8 cellular contexts compared by ENCODE assay signal in the genomic region with DNA sequence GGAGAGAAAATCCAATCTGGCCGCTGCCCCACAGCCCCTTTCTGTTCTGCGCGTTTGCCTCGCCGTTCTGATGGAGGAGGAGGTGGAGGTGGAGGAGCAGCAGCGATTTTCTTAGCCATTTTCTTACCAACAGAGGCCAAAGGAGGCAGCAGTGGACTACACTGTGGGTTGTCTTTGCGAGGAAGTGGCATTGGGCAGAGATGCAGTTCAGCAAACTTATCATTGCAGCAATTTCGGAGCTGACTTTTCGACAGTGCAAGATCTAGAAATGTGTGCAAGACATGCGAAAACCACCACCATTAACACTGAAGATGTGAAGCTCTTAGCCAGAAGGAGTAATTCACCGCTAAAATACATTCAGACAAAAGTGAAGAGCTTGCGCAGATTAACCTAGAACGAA. TPM values are rescaled to one million over a fixed set of nuclear protein-coding genes. Genes with fewer than 3 reads are reported as not detected.
DNase-seq lines count a peak whose midpoint lies in the region; ATAC-seq and TF ChIP-seq lines count a peak whose summit lies in the region.

No MANE protein-coding gene starts in this region.

- H3K27ac ChIP-seq in epithelial cell of prostate (peak overlapping the region; percentile 84), neural progenitor cell (no peak overlapping the region)

- peak overlapping the region; percentile 51 for H2AFZ ChIP-seq in neural progenitor cell (replicated peaks)

- H3K4me3 Mint-ChIP-seq in neural progenitor cell = peak overlapping the region; percentile 68

- H3K36me3 ChIP-seq in neural progenitor cell = no peaks in the 10 kb centered on the region

- H3K4me1 Mint-ChIP-seq in neural progenitor cell = peaks cover 17% of the 10 kb centered on the region

- peak overlapping the region; percentile 75 for H3K4me3 ChIP-seq in neural progenitor cell

- H3K9me3 ChIP-seq in neural progenitor cell (ENCODE audit: low read depth) = no peaks in the 10 kb centered on the region

- H3K27me3 Mint-ChIP-seq in neural progenitor cell (ENCODE audit: insufficient read depth, low read depth) = peaks cover 3% of the 10 kb centered on the region

- peaks cover 3% of the 10 kb centered on the region for H4K20me1 ChIP-seq in neural progenitor cell (ENCODE audit: low read depth)

- H3K4me1 ChIP-seq in neural progenitor cell = peaks cover 23% of the 10 kb centered on the region

- H3K27ac Mint-ChIP-seq in neural progenitor cell = no peak overlapping the region

- peak overlapping the region; percentile 86 for H3K4me2 ChIP-seq in neural progenitor cell

- peak; percentile 65 for TF ChIP-seq CTCF in neural progenitor cell (IDR thresholded peaks at IDR 0.05)

- DNase-seq in COR-L47 (lab: John Stamatoyannopoulos, UW) (peak; percentile 20), LHCN-M2 (ENCODE audit: low read depth) (peak; percentile 58), epithelial cell of prostate (ENCODE audit: low read depth, low spot score) (no peak), neural progenitor cell (ENCODE audit: low spot score) (peak; percentile 75), NCI-H1048 (lab: John Stamatoyannopoulos, UW) (no peak), posterior vena cava (ENCODE audit: low spot score) (no peak)
- peak; percentile 26 for DNase-seq in activated CD4-positive, alpha-beta T cell treated with anti-CD3 and anti-CD28 coated beads, Interleukin-2, amount 50 U/mL, for 1 hour

- H3K27me3 ChIP-seq in neural progenitor cell = peaks cover 7% of the 10 kb centered on the region

- H3K36me3 Mint-ChIP-seq in neural progenitor cell = peaks cover 15% of the 10 kb centered on the region

- ATAC-seq in HG03095 (IDR thresholded peaks at IDR 0.05; ENCODE audit: unreplicated experiment) = no peak

- intact Hi-C loops in posterior vena cava (cut with DNase I) = no loop called here

- H3K9ac ChIP-seq in neural progenitor cell = no peak overlapping the region

- H3K79me2 ChIP-seq in neural progenitor cell (ENCODE audit: low read depth) = peaks cover 30% of the 10 kb centered on the region

- H3K9me3 Mint-ChIP-seq in neural progenitor cell = peaks cover 6% of the 10 kb centered on the region

- H3F3A ChIP-seq in neural progenitor cell (ENCODE audit: low read depth) = peaks cover 10% of the 10 kb centered on the region

RNA-seq across cellular contexts. Expression of a gene that starts 1.9 kb away (rescaled TPM):
- total RNA-seq in LHCN-M2 (2014; rRNA removed) (37.0 and 38.3 TPM in 2 replicates), neural progenitor cell (ENCODE audit: low replicate concordance) (36.4 and 43.5 TPM in 2 replicates), posterior vena cava (10 to 100 TPM; 23.9 TPM)
- 16.6 TPM for polyA plus RNA-seq in LHCN-M2 (2012)

Comparison
In these comparisons a context has a peak if more than half of its experiments do, and no peak if none do; other contexts are left out.
1. DNase-seq: peak in COR-L47 (single experiment), LHCN-M2 (single experiment), activated CD4-positive, alpha-beta T cell treated with anti-CD3 and anti-CD28 coated beads, Interleukin-2, amount 50 U/mL, for 1 hour (single experiment) and neural progenitor cell (single experiment); none in epithelial cell of prostate (single experiment), NCI-H1048 (single experiment) and posterior vena cava (single experiment).